22 cellular contexts compared by ENCODE assay signal in the genomic region with DNA sequence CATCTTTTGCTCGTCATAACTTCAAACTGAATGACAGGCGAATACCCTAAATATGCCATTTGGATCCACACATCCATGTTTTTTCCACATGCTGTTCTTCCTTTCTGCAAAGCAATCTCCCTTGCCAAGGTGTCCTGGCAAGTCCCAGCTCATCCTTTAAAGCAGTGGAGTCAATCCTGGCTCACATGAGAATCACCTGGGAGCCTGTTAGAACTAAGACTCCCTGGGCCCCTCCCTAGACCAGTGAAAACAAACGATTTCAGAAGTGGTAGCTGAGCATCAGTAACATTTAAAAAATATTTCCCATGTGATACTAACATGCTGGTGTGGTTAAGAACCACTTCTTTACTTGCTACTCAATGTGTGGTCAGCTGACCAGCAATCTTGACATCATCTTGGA. TPM values are rescaled to one million over a fixed set of nuclear protein-coding genes. Genes with fewer than 3 reads are reported as not detected.
A peak's percentile ranks its signal among the peaks of the same experiment; 100 is the strongest.
DNase-seq lines count a peak whose midpoint lies in the region; ATAC-seq and TF ChIP-seq lines count a peak whose summit lies in the region.
"Had no signal": no experiment of that assay in that cellular context is flagged by ENCODE, and none has a peak within 500 bp of the region (broad histone marks: within the 10 kb centered on the region; RNA-seq: fewer than 3 reads in every experiment).

No MANE protein-coding gene starts in this region.

- no peak overlapping the region for H3K4me2 ChIP-seq in mammary epithelial cell (ENCODE audit: insufficient read depth, low read depth, low read length)
- no peak overlapping the region for H3K4me2 ChIP-seq in mesenchymal stem cell (ENCODE audit: low read length, poor library complexity, severe bottlenecking)
- H3K4me2 ChIP-seq: BLaER1 treated with 17β-estradiol and CSF1 and Interleukin-3, amounts not matched to agents 10 nM and 100 nM had no signal

- ATAC-seq in foreskin keratinocyte (peak; percentile 40), HG02610 (IDR thresholded peaks at IDR 0.05; ENCODE audit: unreplicated experiment) (no peak)
- no peak for ATAC-seq in activated T-helper 17 cell treated with anti-CD3 and anti-CD28 coated beads, Interleukin-2, amount 50 U/mL, for 72 hours (replicated peaks)
- ATAC-seq: GM12878 had no signal

- no peaks in the 10 kb centered on the region for H3K4me1 ChIP-seq in mammary epithelial cell (ENCODE audit: insufficient read depth, low read length)
- peaks cover 20% of the 10 kb centered on the region for H3K4me1 ChIP-seq in foreskin keratinocyte
- peaks cover 1% of the 10 kb centered on the region for H3K4me1 ChIP-seq in mesenchymal stem cell (ENCODE audit: control insufficient read depth, insufficient read depth, low read depth, low read length)
- H3K4me1 ChIP-seq: BE2C; BLaER1 treated with 17β-estradiol and CSF1 and Interleukin-3, amounts not matched to agents 10 nM and 100 nM had no signal

- no peak overlapping the region for H3K18ac ChIP-seq in mesenchymal stem cell (ENCODE audit: low read depth in 1 of 2, low read length in 2 of 2)

- no peaks in the 10 kb centered on the region for H3K36me3 Mint-ChIP-seq in MCF 10A (ENCODE audit: insufficient read depth, unreplicated experiment)
- H3K36me3 Mint-ChIP-seq in activated T-helper 17 cell treated with anti-CD3 and anti-CD28 coated beads, Interleukin-2, amount 50 U/mL, for 72 hours (ENCODE audit: low read depth) = no peaks in the 10 kb centered on the region
- H3K36me3 Mint-ChIP-seq: CD14-positive monocyte had no signal

- no peaks in the 10 kb centered on the region for H3K79me2 ChIP-seq in mammary epithelial cell (ENCODE audit: insufficient read depth, low read length)

- no peak overlapping the region for H3K14ac ChIP-seq in mesenchymal stem cell (ENCODE audit: low read length in 2 of 2)

- H3K27me3 Mint-ChIP-seq in MCF 10A (ENCODE audit: insufficient read depth, unreplicated experiment) = no peaks in the 10 kb centered on the region
- peaks cover 12% of the 10 kb centered on the region for H3K27me3 Mint-ChIP-seq in activated T-helper 17 cell treated with anti-CD3 and anti-CD28 coated beads, Interleukin-2, amount 50 U/mL, for 72 hours

- no peak overlapping the region for H2BK15ac ChIP-seq in mesenchymal stem cell (ENCODE audit: low read depth, poor library complexity, severe bottlenecking)

- peak overlapping the region; percentile 41 for H2AK5ac ChIP-seq in mesenchymal stem cell (ENCODE audit: low read length, severe bottlenecking)

- intact Hi-C loops in mammary epithelial cell (cut with micrococcal nuclease) = no loop called here
- intact Hi-C loops in MCF 10A (cut with micrococcal nuclease) = no loop called here

- no peak overlapping the region for H2BK120ac ChIP-seq in mesenchymal stem cell (ENCODE audit: low read depth, low read length)

- H3K4me3 ChIP-seq in mammary epithelial cell (replicated peaks in 1 of 3; ENCODE audit: insufficient read depth in 1 of 3, low read depth in 2 of 3, low read length in 3 of 3) = no peak overlapping the region
- H3K4me3 ChIP-seq in mesenchymal stem cell (ENCODE audit: insufficient read depth in 1 of 2, low read depth in 1 of 2, low read length in 2 of 2) = no peak overlapping the region
- H3K4me3 ChIP-seq: BLaER1 treated with 17β-estradiol and CSF1 and Interleukin-3, amounts not matched to agents 10 nM and 100 nM; GM12878; GM23248 had no signal

- no peak overlapping the region for H2BK12ac ChIP-seq in mesenchymal stem cell (ENCODE audit: low read length in 2 of 2)

- TF ChIP-seq CTCF in mammary epithelial cell (conservative IDR thresholded peaks at IDR 0.05 in 1 of 2, IDR thresholded peaks at IDR 0.05 in 1 of 2; ENCODE audit: extremely low read depth in 1 of 2, insufficient read depth in 1 of 2, low read depth in 1 of 2, low read length in 2 of 2) (no peak), MCF 10A (IDR thresholded peaks at IDR 0.05; ENCODE audit: unreplicated experiment) (no peak), foreskin keratinocyte (conservative IDR thresholded peaks at IDR 0.05) (no peak)

- CTCF ChIA-PET in mammary epithelial cell (lab: Charles Lee; ENCODE audit: low non-redundant PET) (no interaction called here), MCF 10A (lab: Yijun Ruan, JAX) (interaction anchor here (1.2 kb wide), 1 partner anchor 40 kb away, joined by 3 read pairs; no protein-coding TSS in a partner anchor)

- no peaks in the 10 kb centered on the region for H3K36me3 ChIP-seq in mammary epithelial cell (ENCODE audit: insufficient read depth, low read length)
- H3K36me3 ChIP-seq in mesenchymal stem cell (ENCODE audit: control insufficient read depth in 1 of 2, insufficient read depth in 2 of 2, low read depth in 1 of 2, low read length in 2 of 2) = no peaks in the 10 kb centered on the region
- H3K36me3 ChIP-seq: BE2C; BLaER1 treated with 17β-estradiol and CSF1 and Interleukin-3, amounts not matched to agents 10 nM and 100 nM had no signal

- in situ Hi-C loops in mammary epithelial cell (cut with MboI; ENCODE audit: low sequenced_read_pairs in 2 of 2) = no loop called here

- peak; percentile 8 for DNase-seq in mammary epithelial cell
- no peak for DNase-seq in MCF 10A (ENCODE audit: unreplicated experiment)
- DNase-seq in foreskin keratinocyte = peak; percentile 61 to 73
- DNase-seq in mesenchymal stem cell = no peak
- no peak for DNase-seq in NCI-H2107 treated with DMSO at 0.1 percent for 48 hours (lab: John Stamatoyannopoulos, UW; ENCODE audit: unreplicated experiment)
- DNase-seq: AML-193; BE2C; CD4-positive, alpha-beta T cell; CD8-positive, alpha-beta memory T cell; DMS 273 treated with DMSO at 0.1 percent for 48 hours; DMS79; EL; GDM1; GM23248; H7; HCEC 1CT had no signal

- H3K23ac ChIP-seq in mesenchymal stem cell (ENCODE audit: low read length in 2 of 2) = no peak overlapping the region

- H4K91ac ChIP-seq in mesenchymal stem cell (ENCODE audit: low read length) = no peak overlapping the region

- no peak overlapping the region for H3K27ac Mint-ChIP-seq in MCF 10A (ENCODE audit: low read depth, unreplicated experiment)
- H3K27ac Mint-ChIP-seq in activated T-helper 17 cell treated with anti-CD3 and anti-CD28 coated beads, Interleukin-2, amount 50 U/mL, for 72 hours = no peak overlapping the region
- H3K27ac Mint-ChIP-seq: CD14-positive monocyte; CD4-positive, alpha-beta T cell had no signal

- BruUV-seq in mammary epithelial cell (replicated peaks; lab: Mats Ljungman, UMichigan) = no TSS peak
- BruUV-seq in MCF 10A (replicated peaks; lab: Mats Ljungman, UMichigan) = no TSS peak

- WGBS in mammary epithelial cell (ENCODE audit: low coverage, missing lambda C conversion rate) = 67% methylated on average over 3 of the region's 3 CpGs
- WGBS in mesenchymal stem cell = 97% methylated on average over 3 of the region's 3 CpGs

- H2AFZ ChIP-seq in mammary epithelial cell (ENCODE audit: low read depth, low read length) (no peak overlapping the region), mesenchymal stem cell (ENCODE audit: low read depth, low read length) (no peak overlapping the region)
- H2AFZ ChIP-seq: GM23248 had no signal

- H3K9ac ChIP-seq in mammary epithelial cell (ENCODE audit: insufficient read depth, low read length) (no peak overlapping the region), mesenchymal stem cell (ENCODE audit: low read length) (no peak overlapping the region)
- H3K9ac ChIP-seq: BLaER1 treated with 17β-estradiol and CSF1 and Interleukin-3, amounts not matched to agents 10 nM and 100 nM; GM23248 had no signal

- H3K4me1 Mint-ChIP-seq in MCF 10A (ENCODE audit: insufficient read depth, unreplicated experiment) = no peaks in the 10 kb centered on the region
- H3K4me1 Mint-ChIP-seq in activated T-helper 17 cell treated with anti-CD3 and anti-CD28 coated beads, Interleukin-2, amount 50 U/mL, for 72 hours = no peaks in the 10 kb centered on the region
- H3K4me1 Mint-ChIP-seq: CD14-positive monocyte; CD8-positive, alpha-beta memory T cell had no signal

- H3K9me3 ChIP-seq in mammary epithelial cell (replicated peaks; ENCODE audit: insufficient read depth, low read length) (no peaks in the 10 kb centered on the region), mesenchymal stem cell (ENCODE audit: control insufficient read depth, low read length) (no peaks in the 10 kb centered on the region)
- H3K9me3 ChIP-seq: BE2C; BLaER1 treated with 17β-estradiol and CSF1 and Interleukin-3, amounts not matched to agents 10 nM and 100 nM had no signal

- H4K20me1 ChIP-seq in mammary epithelial cell (ENCODE audit: insufficient read depth, low read length) = no peaks in the 10 kb centered on the region
- H4K20me1 ChIP-seq: BLaER1 treated with 17β-estradiol and CSF1 and Interleukin-3, amounts not matched to agents 10 nM and 100 nM had no signal

- H3K27ac ChIP-seq in mammary epithelial cell (ENCODE audit: insufficient read depth, low read depth, low read length) (no peak overlapping the region), foreskin keratinocyte (no peak overlapping the region), mesenchymal stem cell (ENCODE audit: low read length, poor library complexity, severe bottlenecking) (no peak overlapping the region)
- H3K27ac ChIP-seq: 22Rv1; BLaER1 treated with 17β-estradiol and CSF1 and Interleukin-3, amounts not matched to agents 10 nM and 100 nM; GM23248 had no signal

- dilution Hi-C loops in mammary epithelial cell (cut with HindIII; ENCODE audit: low sequenced_read_pairs) = no loop called here

- H3K9me3 Mint-ChIP-seq in MCF 10A (ENCODE audit: unreplicated experiment) = no peaks in the 10 kb centered on the region
- H3K9me3 Mint-ChIP-seq in activated T-helper 17 cell treated with anti-CD3 and anti-CD28 coated beads, Interleukin-2, amount 50 U/mL, for 72 hours = no peaks in the 10 kb centered on the region
- H3K9me3 Mint-ChIP-seq: CD4-positive, alpha-beta T cell; CD8-positive, alpha-beta memory T cell had no signal

- POLR2A ChIA-PET in MCF 10A (lab: Yijun Ruan, JAX) = no interaction called here

- H3K79me1 ChIP-seq in mesenchymal stem cell (replicated peaks; ENCODE audit: low read length, poor library complexity, severe bottlenecking) = no peaks in the 10 kb centered on the region

- H3K27me3 ChIP-seq in mammary epithelial cell (ENCODE audit: insufficient read depth, low read length) (no peaks in the 10 kb centered on the region), foreskin keratinocyte (no peaks in the 10 kb centered on the region), mesenchymal stem cell (ENCODE audit: control insufficient read depth in 1 of 2, insufficient read depth in 1 of 2, low read length in 2 of 2) (no peaks in the 10 kb centered on the region)
- H3K27me3 ChIP-seq: BE2C; BLaER1 treated with 17β-estradiol and CSF1 and Interleukin-3, amounts not matched to agents 10 nM and 100 nM had no signal

- no peak overlapping the region for H3K4me3 Mint-ChIP-seq in MCF 10A (ENCODE audit: unreplicated experiment)
- no peak overlapping the region for H3K4me3 Mint-ChIP-seq in activated T-helper 17 cell treated with anti-CD3 and anti-CD28 coated beads, Interleukin-2, amount 50 U/mL, for 72 hours
- H3K4me3 Mint-ChIP-seq: CD14-positive monocyte; CD4-positive, alpha-beta T cell; CD8-positive, alpha-beta memory T cell had no signal

- H3K4ac ChIP-seq in mesenchymal stem cell (ENCODE audit: low read depth in 1 of 2, low read length in 2 of 2) = no peak overlapping the region

- H2BK5ac ChIP-seq in mesenchymal stem cell (ENCODE audit: low read depth, low read length, poor library complexity, severe bottlenecking) = no peak overlapping the region

- no peak overlapping the region for H4K8ac ChIP-seq in mesenchymal stem cell (ENCODE audit: low read length)

RNA-seq across cellular contexts. Expression of a gene that starts 50.6 kb away (rescaled TPM):
- total RNA-seq in mammary epithelial cell (1 to 10 TPM; 4.1 to 6.5 TPM), MCF 10A (2022) (8.4 and 11.6 TPM in 2 replicates), foreskin keratinocyte (1.5 and 1.7 TPM in 2 replicates)
- polyA plus RNA-seq in mammary epithelial cell (0.19 TPM), foreskin keratinocyte (0.18 and 0.21 TPM in 2 replicates)
- not detected for polyA minus RNA-seq in mammary epithelial cell
- 5.1 TPM for polyA plus RNA-seq in mesenchymal stem cell (2013, experiment 1 of 2)
- 4.6 TPM for polyA plus RNA-seq in mesenchymal stem cell (2013, experiment 2 of 2)
- total RNA-seq in activated T-helper 17 cell treated with anti-CD3 and anti-CD28 coated beads, Interleukin-2, amount 50 U/mL, for 72 hours = 1 to 10 TPM in 1 of 2 donors, under 1 TPM in 1; 0.29 to 1.5 TPM
- polyA plus RNA-seq: CD14-positive monocyte; CD8-positive, alpha-beta memory T cell had no signal

Comparison
In these comparisons a context has a peak if more than half of its experiments do, and no peak if none do; other contexts are left out.
1. DNase-seq: peak in mammary epithelial cell (single experiment) and foreskin keratinocyte (2 of 2); none in MCF 10A (single experiment), mesenchymal stem cell (single experiment) and NCI-H2107 treated with DMSO at 0.1 percent for 48 hours (single experiment).